ENCODE assay signal across 10 cellular contexts in the genomic region with DNA sequence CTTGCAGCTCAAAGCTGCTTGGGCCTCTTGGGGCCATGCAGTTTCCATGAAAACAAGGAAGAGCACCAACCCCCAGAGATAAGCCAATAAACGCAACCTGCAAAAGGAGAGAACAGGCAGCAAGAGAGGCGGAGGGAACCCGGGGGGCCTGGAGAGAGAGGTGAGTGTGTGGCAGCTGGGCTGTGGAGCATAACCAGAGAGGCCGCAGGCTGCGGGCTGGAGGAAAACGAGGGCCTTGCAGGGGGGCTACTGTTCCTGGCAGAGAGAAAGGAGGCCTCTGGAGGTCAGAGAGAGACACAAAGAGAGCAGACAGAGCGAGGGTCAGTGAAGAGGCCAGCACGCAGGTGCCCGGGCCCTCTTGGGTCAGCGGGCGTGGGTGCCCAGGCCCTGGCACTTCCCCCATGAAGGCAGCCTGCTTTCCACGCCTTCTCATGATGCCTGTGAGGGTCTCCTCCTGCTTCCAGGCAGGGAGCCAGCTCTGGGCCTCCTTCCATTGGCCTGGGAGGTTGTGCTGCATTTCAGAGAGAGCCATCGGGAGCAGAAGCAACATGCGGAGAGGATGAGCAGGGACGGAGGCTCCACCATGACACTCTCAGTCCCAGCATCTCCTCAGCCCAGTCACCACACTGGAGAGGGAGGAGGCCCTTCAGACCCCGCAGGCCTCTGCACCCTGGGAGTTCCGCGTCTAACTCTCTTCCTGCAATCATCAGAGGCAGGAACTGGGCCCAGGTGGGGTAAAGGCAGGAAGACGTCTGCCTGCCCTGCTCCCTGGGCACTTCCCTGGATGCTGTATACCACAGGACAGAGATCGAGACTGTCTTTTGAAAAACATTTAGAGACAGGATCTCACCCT. TPM values are rescaled to one million over a fixed set of nuclear protein-coding genes. Genes with fewer than 3 reads are reported as not detected.
A peak's percentile ranks its signal among the peaks of the same experiment; 100 is the strongest.
DNase-seq lines count a peak whose midpoint lies in the region; ATAC-seq and TF ChIP-seq lines count a peak whose summit lies in the region.
"Not testable (repeated sequence)": the region's sequence is repeated elsewhere in the genome, so short reads cannot be mapped to it uniquely, and the experiment has no call there.
"Had no signal": no experiment of that assay in that cellular context is flagged by ENCODE, and none has a peak within 500 bp of the region (broad histone marks: within the 10 kb centered on the region; RNA-seq: fewer than 3 reads in every experiment).

No MANE protein-coding gene starts in this region.

- H3K27me3 ChIP-seq in CD8-positive, alpha-beta memory T cell (ENCODE audit: insufficient read depth, low read length, poor library complexity, severe bottlenecking); OCI-LY1 (ENCODE audit: insufficient read depth, low read length); left ventricle myocardium inferior (ENCODE audit: low read depth); neural progenitor cell; stomach: not testable (repeated sequence)

- H3K79me2 ChIP-seq in OCI-LY1 (ENCODE audit: insufficient read depth, low read length) (peaks cover 28% of the 10 kb centered on the region), neural progenitor cell (ENCODE audit: low read depth) (peaks cover 44% of the 10 kb centered on the region)

- peak overlapping the region; percentile 80 to 99 (median 91) for H3K27ac Mint-ChIP-seq in CD8-positive, alpha-beta memory T cell
- H3K27ac Mint-ChIP-seq in HFFc6: peak overlapping the region; percentile 74
- peak overlapping the region; percentile 88 for H3K27ac Mint-ChIP-seq in activated CD4-positive, alpha-beta memory T cell treated with anti-CD3 and anti-CD28 coated beads, Interleukin-2, amount 10 ng/mL, durations not matched to agents 7 days and 5 days
- peak overlapping the region; percentile 96 for H3K27ac Mint-ChIP-seq in central memory CD8-positive, alpha-beta T cell (ENCODE audit: low read depth)
- H3K27ac Mint-ChIP-seq in neural progenitor cell: peak overlapping the region; percentile 17

- TF ChIP-seq EP300 in stomach (IDR thresholded peaks at IDR 0.05): not testable (repeated sequence)

- not testable (repeated sequence) for H3F3A ChIP-seq in OCI-LY1 (ENCODE audit: insufficient read depth, low read length)
- H3F3A ChIP-seq in neural progenitor cell (ENCODE audit: low read depth): peaks cover 13% of the 10 kb centered on the region

- peaks cover 26% of the 10 kb centered on the region for H3K4me1 ChIP-seq in CD8-positive, alpha-beta memory T cell (ENCODE audit: insufficient read depth, low read length)
- H3K4me1 ChIP-seq in OCI-LY1 (ENCODE audit: insufficient read depth, low read length, severe bottlenecking): peaks cover 30% of the 10 kb centered on the region
- peaks cover 71% of the 10 kb centered on the region for H3K4me1 ChIP-seq in left ventricle myocardium inferior
- not testable (repeated sequence) for H3K4me1 ChIP-seq in neural progenitor cell
- H3K4me1 ChIP-seq in stomach: peaks cover 15 to 50% (median 37%) of the 10 kb centered on the region in 4 donors

- H3K27me3 Mint-ChIP-seq in CD8-positive, alpha-beta memory T cell; HFFc6 (ENCODE audit: insufficient read depth); activated CD4-positive, alpha-beta memory T cell treated with anti-CD3 and anti-CD28 coated beads, Interleukin-2, amount 10 ng/mL, durations not matched to agents 7 days and 5 days; central memory CD8-positive, alpha-beta T cell; neural progenitor cell (ENCODE audit: insufficient read depth, low read depth): not testable (repeated sequence)

- 52 to 66% (median 65%) methylated on average over 12 to 20 of the region's 20 CpGs for WGBS in stomach, 5 donors

- not testable (repeated sequence) for H3K9me3 ChIP-seq in CD8-positive, alpha-beta memory T cell (ENCODE audit: low read length); OCI-LY1 (ENCODE audit: low read length); left ventricle myocardium inferior (replicated peaks); neural progenitor cell (ENCODE audit: low read depth); stomach

- H3K4me3 ChIP-seq in CD8-positive, alpha-beta memory T cell (ENCODE audit: low read length): peak overlapping the region; percentile 63
- H3K4me3 ChIP-seq in OCI-LY1 (ENCODE audit: low read depth, low read length, poor library complexity, severe bottlenecking) (peak overlapping the region; percentile 97), left ventricle myocardium inferior (peak overlapping the region; percentile 83), neural progenitor cell (peak overlapping the region; percentile 34), stomach (peak overlapping the region; percentile 74 to 94 (median 86))

- H3K36me3 Mint-ChIP-seq in CD8-positive, alpha-beta memory T cell: peaks cover 0 to 23% (median 0%) of the 10 kb centered on the region in 3 donors
- H3K36me3 Mint-ChIP-seq in HFFc6 (ENCODE audit: low read depth); neural progenitor cell: not testable (repeated sequence)
- H3K36me3 Mint-ChIP-seq in activated CD4-positive, alpha-beta memory T cell treated with anti-CD3 and anti-CD28 coated beads, Interleukin-2, amount 10 ng/mL, durations not matched to agents 7 days and 5 days (ENCODE audit: low read depth): peaks cover 35% of the 10 kb centered on the region
- peaks cover 25% of the 10 kb centered on the region for H3K36me3 Mint-ChIP-seq in central memory CD8-positive, alpha-beta T cell (ENCODE audit: insufficient read depth)

- TF ChIP-seq POLR2A in stomach (IDR thresholded peaks at IDR 0.05): not testable (repeated sequence)

- intact Hi-C loops in left ventricle myocardium inferior (cut with micrococcal nuclease); stomach (cut with DNase I; ENCODE audit: low total_unique reads): not testable (repeated sequence)

- peak overlapping the region; percentile 98 for H3K9ac ChIP-seq in OCI-LY1 (ENCODE audit: low read length)
- not testable (repeated sequence) for H3K9ac ChIP-seq in neural progenitor cell

- DNase-seq in CD8-positive, alpha-beta memory T cell: peak in 4 of 5 donors; percentile 9 to 31 (median 11)
- DNase-seq in HFFc6; central memory CD8-positive, alpha-beta T cell (ENCODE audit: low spot score in 2 of 2); left ventricle myocardium inferior; stomach: not testable (repeated sequence)
- peak; percentile 44 for DNase-seq in activated CD4-positive, alpha-beta memory T cell treated with anti-CD3 and anti-CD28 coated beads, Interleukin-2, amount 10 ng/mL, durations not matched to agents 7 days and 5 days
- DNase-seq in neural progenitor cell (ENCODE audit: low spot score): peak; percentile 15

- H3K9me3 Mint-ChIP-seq in CD8-positive, alpha-beta memory T cell; HFFc6; activated CD4-positive, alpha-beta memory T cell treated with anti-CD3 and anti-CD28 coated beads, Interleukin-2, amount 10 ng/mL, durations not matched to agents 7 days and 5 days; central memory CD8-positive, alpha-beta T cell; neural progenitor cell: not testable (repeated sequence)

- not testable (repeated sequence) for TF ChIP-seq CTCF in HFFc6 (IDR thresholded peaks at IDR 0.05); OCI-LY1 (IDR thresholded peaks at IDR 0.05; ENCODE audit: low read length); left ventricle myocardium inferior (IDR thresholded peaks at IDR 0.05; ENCODE audit: borderline replicate concordance); neural progenitor cell (IDR thresholded peaks at IDR 0.05); stomach (IDR thresholded peaks at IDR 0.05)

- H2AFZ ChIP-seq in OCI-LY1 (ENCODE audit: low read length); neural progenitor cell (replicated peaks): not testable (repeated sequence)

- not testable (repeated sequence) for H4K20me1 ChIP-seq in OCI-LY1 (ENCODE audit: insufficient read depth, low read length); neural progenitor cell (ENCODE audit: low read depth)

- H3K4me2 ChIP-seq in OCI-LY1 (ENCODE audit: low read length): peak overlapping the region; percentile 66
- peak overlapping the region; percentile 71 for H3K4me2 ChIP-seq in neural progenitor cell

- peak overlapping the region; percentile 83 to 97 (median 87) for H3K4me3 Mint-ChIP-seq in CD8-positive, alpha-beta memory T cell
- peak overlapping the region; percentile 87 for H3K4me3 Mint-ChIP-seq in HFFc6
- peak overlapping the region; percentile 87 for H3K4me3 Mint-ChIP-seq in activated CD4-positive, alpha-beta memory T cell treated with anti-CD3 and anti-CD28 coated beads, Interleukin-2, amount 10 ng/mL, durations not matched to agents 7 days and 5 days
- peak overlapping the region; percentile 85 for H3K4me3 Mint-ChIP-seq in central memory CD8-positive, alpha-beta T cell
- H3K4me3 Mint-ChIP-seq in neural progenitor cell: peak overlapping the region; percentile 82

- POLR2A ChIA-PET in CD8-positive, alpha-beta memory T cell (lab: Charles Lee); activated CD4-positive, alpha-beta memory T cell treated with anti-CD3 and anti-CD28 coated beads, Interleukin-2, amount 10 ng/mL, durations not matched to agents 7 days and 5 days (lab: Charles Lee): not testable (repeated sequence)

- peaks cover 30 to 56% (median 34%) of the 10 kb centered on the region in 3 donors for H3K4me1 Mint-ChIP-seq in CD8-positive, alpha-beta memory T cell
- peaks cover 24% of the 10 kb centered on the region for H3K4me1 Mint-ChIP-seq in HFFc6 (ENCODE audit: low read depth)
- peaks cover 45% of the 10 kb centered on the region for H3K4me1 Mint-ChIP-seq in activated CD4-positive, alpha-beta memory T cell treated with anti-CD3 and anti-CD28 coated beads, Interleukin-2, amount 10 ng/mL, durations not matched to agents 7 days and 5 days
- peaks cover 44% of the 10 kb centered on the region for H3K4me1 Mint-ChIP-seq in central memory CD8-positive, alpha-beta T cell
- peaks cover 29% of the 10 kb centered on the region for H3K4me1 Mint-ChIP-seq in neural progenitor cell

- H3K27ac ChIP-seq in CD8-positive, alpha-beta memory T cell (ENCODE audit: low read depth, low read length): peak overlapping the region; percentile 69
- H3K27ac ChIP-seq in OCI-LY1 (ENCODE audit: low read depth, low read length, poor library complexity, severe bottlenecking) (peak overlapping the region; percentile 30), left ventricle myocardium inferior (replicated peaks) (peak overlapping the region; percentile 97), stomach (peak overlapping the region in 1 of 5 donors; percentile 94)
- not testable (repeated sequence) for H3K27ac ChIP-seq in neural progenitor cell

- CTCF ChIA-PET in CD8-positive, alpha-beta memory T cell (lab: Charles Lee): not testable (repeated sequence)
- CTCF ChIA-PET in activated CD4-positive, alpha-beta memory T cell treated with anti-CD3 and anti-CD28 coated beads, Interleukin-2, amount 10 ng/mL, durations not matched to agents 7 days and 5 days (lab: Charles Lee): interaction anchor here (1.5 kb wide), 1 partner anchor 181 kb away, joined by 4 read pairs; no protein-coding TSS in a partner anchor

- ATAC-seq in central memory CD8-positive, alpha-beta T cell (replicated peaks; ENCODE audit: extremely low read depth, poor library complexity, severe bottlenecking): not testable (repeated sequence)

- H3K36me3 ChIP-seq in CD8-positive, alpha-beta memory T cell (ENCODE audit: insufficient read depth, low read length); OCI-LY1 (ENCODE audit: insufficient read depth, low read length); left ventricle myocardium inferior; neural progenitor cell; stomach: not testable (repeated sequence)

- not testable (repeated sequence) for H3K9me2 ChIP-seq in OCI-LY1 (ENCODE audit: low read depth, low read length)

RNA-seq across cellular contexts. Expression of gene MZT2A, which starts 1.4 kb away (rescaled TPM):
- 100 to 1,000 TPM; 141 to 142 TPM for total RNA-seq in CD8-positive, alpha-beta memory T cell
- polyA plus RNA-seq in CD8-positive, alpha-beta memory T cell: 92.6 TPM
- total RNA-seq in HFFc6 (2021; fragmentation: NEBNext Ultra II Directional; extraction: Animal tissue kit (Norgen Biotek cat#: 25700)): 100 to 1,000 TPM in 1 of 6 experiments, 10 to 100 TPM in 5; 82.2 to 109 (median 95.8) TPM
- total RNA-seq in activated CD4-positive, alpha-beta memory T cell treated with anti-CD3 and anti-CD28 coated beads, Interleukin-2, amount 10 ng/mL, durations not matched to agents 7 days and 5 days: 100 to 1,000 TPM; 249 to 267 TPM
- 217 TPM for total RNA-seq in left ventricle myocardium inferior
- total RNA-seq in neural progenitor cell (ENCODE audit: low replicate concordance): 45.0 and 119 TPM in 2 replicates
- total RNA-seq in stomach: 100 to 1,000 TPM in 1 of 5 donors, 10 to 100 TPM in 3, not detected in 1; 11.6 to 187 (median 73.8) TPM
- polyA plus RNA-seq in stomach: 100 to 1,000 TPM; 123 to 231 (median 152) TPM

RNA-seq across cellular contexts. Expression of gene TUBA3D, which starts 14.9 kb away (rescaled TPM):
- total RNA-seq in CD8-positive, alpha-beta memory T cell: not detected
- polyA plus RNA-seq in CD8-positive, alpha-beta memory T cell: 0.14 TPM
- not detected for total RNA-seq in HFFc6 (2021; fragmentation: NEBNext Ultra II Directional; extraction: Animal tissue kit (Norgen Biotek cat#: 25700))
- total RNA-seq in activated CD4-positive, alpha-beta memory T cell treated with anti-CD3 and anti-CD28 coated beads, Interleukin-2, amount 10 ng/mL, durations not matched to agents 7 days and 5 days: not detected
- 86.3 TPM for total RNA-seq in left ventricle myocardium inferior
- not detected in 2 replicates for total RNA-seq in neural progenitor cell (ENCODE audit: low replicate concordance)
- total RNA-seq in stomach: not detected
- polyA plus RNA-seq in stomach: under 1 TPM in 1 of 3 donors, not detected in 2; 0.92 TPM
- total RNA-seq: occipital lobe, temporal lobe had no signal

RNA-seq across cellular contexts. Expression of gene CCDC74A, which starts 36.8 kb away (rescaled TPM):
- total RNA-seq in CD8-positive, alpha-beta memory T cell: 1 to 10 TPM; 3.6 to 5.0 TPM
- 0.69 TPM for polyA plus RNA-seq in CD8-positive, alpha-beta memory T cell
- 1 to 10 TPM; 5.6 to 8.2 (median 7.3) TPM for total RNA-seq in HFFc6 (2021; fragmentation: NEBNext Ultra II Directional; extraction: Animal tissue kit (Norgen Biotek cat#: 25700))
- 1 to 10 TPM; 4.5 to 5.2 TPM for total RNA-seq in activated CD4-positive, alpha-beta memory T cell treated with anti-CD3 and anti-CD28 coated beads, Interleukin-2, amount 10 ng/mL, durations not matched to agents 7 days and 5 days
- 1.1 TPM for total RNA-seq in left ventricle myocardium inferior
- total RNA-seq in neural progenitor cell (ENCODE audit: low replicate concordance): 25.6 and 64.7 TPM in 2 replicates
- 1 to 10 TPM in 3 of 5 donors, under 1 TPM in 1, not detected in 1; 0.45 to 5.3 (median 2.5) TPM for total RNA-seq in stomach
- 1 to 10 TPM; 2.5 to 7.3 (median 6.0) TPM for polyA plus RNA-seq in stomach

Comparison
In these comparisons a context has a peak if more than half of its experiments do, and no peak if none do; other contexts are left out.
1. H3K4me3 ChIP-seq: peak in every context shown above with its lines; median percentile 97 in OCI-LY1; 86 in stomach; 83 in left ventricle myocardium inferior; 63 in CD8-positive, alpha-beta memory T cell; 34 in neural progenitor cell.
2. H3K27ac Mint-ChIP-seq: peak in every context shown above with its lines; median percentile 96 in central memory CD8-positive, alpha-beta T cell; 91 in CD8-positive, alpha-beta memory T cell; 88 in activated CD4-positive, alpha-beta memory T cell treated with anti-CD3 and anti-CD28 coated beads, Interleukin-2, amount 10 ng/mL, durations not matched to agents 7 days and 5 days; 74 in HFFc6; 17 in neural progenitor cell.
3. RNA of gene TUBA3D, which starts 14.9 kb away (total RNA-seq): 86.3 TPM in left ventricle myocardium inferior (single experiment); not detected in activated CD4-positive, alpha-beta memory T cell treated with anti-CD3 and anti-CD28 coated beads, Interleukin-2, amount 10 ng/mL, durations not matched to agents 7 days and 5 days, not detected in CD8-positive, alpha-beta memory T cell, not detected in HFFc6, not detected in neural progenitor cell and not detected in stomach; every median in the first group is over 10 times any median in the second.
4. Peak in every context shown above with its lines, with median percentiles within 50 percentile points of each other: H3K4me3 Mint-ChIP-seq.